ENCODE assay signal across 15 cellular contexts in the genomic region with DNA sequence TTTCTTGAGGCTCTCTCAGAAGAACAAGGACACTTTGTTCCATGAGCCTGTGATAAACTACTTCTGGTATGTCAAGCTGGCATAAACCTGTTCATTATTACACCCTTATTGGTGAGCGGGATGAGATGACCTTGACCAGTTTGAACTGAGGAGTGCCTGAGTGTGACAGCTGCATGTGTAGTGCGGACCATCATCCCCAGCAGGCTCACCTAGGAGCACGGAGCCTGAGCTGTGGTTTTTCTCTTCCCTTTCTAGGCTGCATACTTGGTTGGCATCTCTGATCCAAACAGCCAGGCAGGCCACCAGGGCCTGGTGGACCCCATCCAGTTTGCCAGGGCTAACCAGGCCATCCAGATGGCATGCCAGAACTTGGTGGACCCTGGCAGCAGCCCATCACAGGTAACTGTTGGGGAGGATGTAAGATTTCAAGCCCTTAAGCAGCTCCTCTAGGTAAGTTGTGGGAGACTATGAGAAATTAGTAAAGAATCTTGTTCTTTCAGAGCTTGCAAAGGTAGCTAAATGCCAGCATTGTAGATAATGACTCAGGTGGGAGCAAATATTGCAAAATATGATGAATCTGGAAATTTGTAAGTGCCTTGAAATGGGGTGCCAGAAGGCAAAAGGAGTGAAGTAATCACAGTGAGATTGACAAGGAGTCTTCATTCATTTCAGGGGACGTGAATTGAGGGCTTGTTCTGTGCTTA.
DNase-seq lines count a peak whose midpoint lies in the region; ATAC-seq, FAIRE-seq and TF ChIP-seq lines count a peak whose summit lies in the region.
"Had no signal": no experiment of that assay in that cellular context is flagged by ENCODE, and none has a peak within 500 bp of the region (broad histone marks: within the 10 kb centered on the region; RNA-seq: fewer than 3 reads in every experiment).

No MANE protein-coding gene starts in this region.

- peaks cover 39% of the 10 kb centered on the region for H3K4me1 Mint-ChIP-seq in astrocyte (ENCODE audit: low read depth, unreplicated experiment)

- H3K9me2 ChIP-seq in SK-N-SH, result no peaks in the 10 kb centered on the region
- no peaks in the 10 kb centered on the region for H3K9me2 ChIP-seq in Karpas-422 (replicated peaks; ENCODE audit: insufficient read depth, low read length)

- no peak overlapping the region for H4K8ac ChIP-seq in mesenchymal stem cell (ENCODE audit: low read length)

- no peak overlapping the region for H3K4me3 Mint-ChIP-seq in astrocyte (ENCODE audit: unreplicated experiment)
- H3K4me3 Mint-ChIP-seq: IgD-negative memory B cell had no signal

- no peaks in the 10 kb centered on the region for H4K20me1 ChIP-seq in SK-N-SH (ENCODE audit: insufficient read depth)
- no peaks in the 10 kb centered on the region for H4K20me1 ChIP-seq in astrocyte (ENCODE audit: insufficient read depth, low read length)
- H4K20me1 ChIP-seq in Karpas-422 (ENCODE audit: insufficient read depth, low read depth, low read length), result no peaks in the 10 kb centered on the region

- no peak for TF ChIP-seq CTCF in SK-N-SH (IDR thresholded peaks at IDR 0.05)
- TF ChIP-seq CTCF in astrocyte (IDR thresholded peaks at IDR 0.05; ENCODE audit: insufficient read depth, low read depth, low read length), result no peak

- ATAC-seq in SK-N-SH treated with all-trans-retinoic acid at 6 μM for 48 hours (no peak), HG03521 (IDR thresholded peaks at IDR 0.05; ENCODE audit: unreplicated experiment) (no peak)

- peaks cover 37% of the 10 kb centered on the region for H3F3A ChIP-seq in SK-N-SH (replicated peaks; ENCODE audit: insufficient read depth)

- H3K27me3 Mint-ChIP-seq in astrocyte (ENCODE audit: low read depth, unreplicated experiment), result no peaks in the 10 kb centered on the region

- no peak for TF ChIP-seq EP300 in SK-N-SH (IDR thresholded peaks at IDR 0.05; ENCODE audit: borderline replicate concordance in 1 of 2, low read depth in 1 of 2, low read length in 1 of 2)

- H2BK15ac ChIP-seq in mesenchymal stem cell (ENCODE audit: low read depth, poor library complexity, severe bottlenecking), result no peak overlapping the region

- DNase-seq in SK-N-SH (no peak), astrocyte (ENCODE audit: low read depth) (no peak), mesenchymal stem cell (no peak), urothelium cell line (ENCODE audit: low spot score) (no peak), Karpas-422 (no peak), GM19240 (ENCODE audit: insufficient read length, low spot score) (no peak)
- DNase-seq: H7, NCI-H1694, NCI-H2107, NCI-H526 had no signal

- H2AFZ ChIP-seq in SK-N-SH (ENCODE audit: low read depth), result no peak overlapping the region
- H2AFZ ChIP-seq in astrocyte (ENCODE audit: low read depth, low read length), result no peak overlapping the region
- H2AFZ ChIP-seq in mesenchymal stem cell (ENCODE audit: low read depth, low read length), result no peak overlapping the region
- no peak overlapping the region for H2AFZ ChIP-seq in Karpas-422 (ENCODE audit: low read length)

- peaks cover 10% of the 10 kb centered on the region for H3K36me3 Mint-ChIP-seq in astrocyte (ENCODE audit: low read depth, unreplicated experiment)

- H3K4ac ChIP-seq in mesenchymal stem cell (ENCODE audit: low read depth in 1 of 2, low read length in 2 of 2), result no peak overlapping the region

- H2AK5ac ChIP-seq in mesenchymal stem cell (ENCODE audit: low read length, severe bottlenecking), result peak overlapping the region; percentile 85

- no peak overlapping the region for H2BK5ac ChIP-seq in mesenchymal stem cell (ENCODE audit: low read depth, low read length, poor library complexity, severe bottlenecking)

- no peaks in the 10 kb centered on the region for H3K79me1 ChIP-seq in mesenchymal stem cell (replicated peaks; ENCODE audit: low read length, poor library complexity, severe bottlenecking)

- no peak for TF ChIP-seq RAD21 in SK-N-SH (IDR thresholded peaks at IDR 0.05; ENCODE audit: low read length)

- WGBS in SK-N-SH (ENCODE audit: low lambda C conversion rate), result 98% methylated on average over 4 of the region's 4 CpGs
- 95% methylated on average over 4 of the region's 4 CpGs for WGBS in mesenchymal stem cell

- H4K91ac ChIP-seq in mesenchymal stem cell (ENCODE audit: low read length), result no peak overlapping the region

- H3K4me2 ChIP-seq in SK-N-SH, result no peak overlapping the region
- H3K4me2 ChIP-seq in astrocyte (ENCODE audit: low read length), result peak overlapping the region; percentile 11
- H3K4me2 ChIP-seq in mesenchymal stem cell (ENCODE audit: low read length, poor library complexity, severe bottlenecking), result no peak overlapping the region
- no peak overlapping the region for H3K4me2 ChIP-seq in Karpas-422 (ENCODE audit: low read depth, low read length, poor library complexity, severe bottlenecking)

- H3K14ac ChIP-seq in mesenchymal stem cell (ENCODE audit: low read length in 2 of 2), result no peak overlapping the region

- H3K27me3 ChIP-seq in SK-N-SH (ENCODE audit: insufficient read depth), result no peaks in the 10 kb centered on the region
- no peaks in the 10 kb centered on the region for H3K27me3 ChIP-seq in astrocyte (ENCODE audit: insufficient read depth, low read length)
- H3K27me3 ChIP-seq in mesenchymal stem cell (ENCODE audit: control insufficient read depth in 1 of 2, insufficient read depth in 1 of 2, low read length in 2 of 2), result no peaks in the 10 kb centered on the region
- no peaks in the 10 kb centered on the region for H3K27me3 ChIP-seq in Karpas-422 (ENCODE audit: low read length)

- H3K4me3 ChIP-seq in SK-N-SH (ENCODE audit: low read depth in 2 of 2, low read length in 1 of 2) (no peak overlapping the region), astrocyte (ENCODE audit: insufficient read depth, low read depth, low read length) (no peak overlapping the region), mesenchymal stem cell (ENCODE audit: insufficient read depth in 1 of 2, low read depth in 1 of 2, low read length in 2 of 2) (no peak overlapping the region), Karpas-422 (ENCODE audit: low read length) (no peak overlapping the region)

- H2BK120ac ChIP-seq in mesenchymal stem cell (ENCODE audit: low read depth, low read length), result no peak overlapping the region

- peak overlapping the region; percentile 38; the same call in 1 of the 2 replicates for H3K9ac ChIP-seq in SK-N-SH
- no peak overlapping the region for H3K9ac ChIP-seq in astrocyte (ENCODE audit: low read length)
- no peak overlapping the region for H3K9ac ChIP-seq in mesenchymal stem cell (ENCODE audit: low read length)
- H3K9ac ChIP-seq in Karpas-422 (ENCODE audit: low read length), result no peak overlapping the region

- peak overlapping the region in 1 of 2 experiments; percentile 81; a peak in 2 of 4 replicates for H3K27ac ChIP-seq in SK-N-SH (ENCODE audit: low read depth in 2 of 2, low read length in 1 of 2)
- no peak overlapping the region for H3K27ac ChIP-seq in astrocyte (ENCODE audit: low read depth, low read length)
- H3K27ac ChIP-seq in mesenchymal stem cell (ENCODE audit: low read length, poor library complexity, severe bottlenecking), result peak overlapping the region; percentile 8
- H3K27ac ChIP-seq in Karpas-422 (ENCODE audit: low read length), result no peak overlapping the region
- H3K27ac ChIP-seq: 22Rv1, C4-2B had no signal

- H3K9me3 ChIP-seq in SK-N-SH (no peaks in the 10 kb centered on the region), astrocyte (ENCODE audit: insufficient read depth, low read depth, low read length) (no peaks in the 10 kb centered on the region), mesenchymal stem cell (ENCODE audit: control insufficient read depth, low read length) (no peaks in the 10 kb centered on the region), Karpas-422 (ENCODE audit: low read length) (no peaks in the 10 kb centered on the region)

- POLR2A ChIA-PET in SK-N-SH (lab: Yijun Ruan, JAX), result no interaction called here

- H3K36me3 ChIP-seq in SK-N-SH (replicated peaks in 1 of 2; ENCODE audit: control insufficient read depth in 1 of 2, insufficient read depth in 2 of 2, low read length in 1 of 2) (peaks cover 38 to 75% of the 10 kb centered on the region in 2 experiments), astrocyte (ENCODE audit: insufficient read depth, low read length) (peaks cover 2% of the 10 kb centered on the region), mesenchymal stem cell (ENCODE audit: control insufficient read depth in 1 of 2, insufficient read depth in 2 of 2, low read depth in 1 of 2, low read length in 2 of 2) (peaks cover 17 to 69% of the 10 kb centered on the region in 2 experiments), Karpas-422 (ENCODE audit: insufficient read depth, low read length) (no peaks in the 10 kb centered on the region)

- peaks cover 16% of the 10 kb centered on the region; the same call in 1 of the 2 replicates for H3K79me2 ChIP-seq in SK-N-SH (ENCODE audit: insufficient read depth)
- H3K79me2 ChIP-seq in astrocyte (ENCODE audit: insufficient read depth, low read length), result no peaks in the 10 kb centered on the region
- H3K79me2 ChIP-seq in Karpas-422 (ENCODE audit: low read length), result no peaks in the 10 kb centered on the region

- no peaks in the 10 kb centered on the region for H3K9me3 Mint-ChIP-seq in astrocyte (ENCODE audit: unreplicated experiment)

- H3K27ac Mint-ChIP-seq in astrocyte (ENCODE audit: unreplicated experiment), result no peak overlapping the region
- H3K27ac Mint-ChIP-seq: IgD-negative memory B cell had no signal

- no peak for FAIRE-seq in astrocyte (lab: Jason Lieb, UNC)
- FAIRE-seq in urothelium cell line (lab: Jason Lieb, UNC), result peak; percentile 88

- H3K4me1 ChIP-seq in SK-N-SH (ENCODE audit: control insufficient read depth in 1 of 2, insufficient read depth in 2 of 2, low read depth in 1 of 2, low read length in 1 of 2) (peaks cover 17 to 42% of the 10 kb centered on the region in 2 experiments), astrocyte (ENCODE audit: insufficient read depth, low read length) (peaks cover 33% of the 10 kb centered on the region), mesenchymal stem cell (ENCODE audit: control insufficient read depth, insufficient read depth, low read depth, low read length) (peaks cover 21% of the 10 kb centered on the region), Karpas-422 (ENCODE audit: low read length) (no peaks in the 10 kb centered on the region)

- no peak overlapping the region for H3K23ac ChIP-seq in mesenchymal stem cell (ENCODE audit: low read length in 2 of 2)

- CTCF ChIA-PET in SK-N-SH (lab: Yijun Ruan, JAX), result interaction anchor here (1.0 to 8.0 kb wide), 3 partner anchors 9 to 341 kb away, joined by 3 to 89 read pairs (median 5); no protein-coding TSS in a partner anchor

- H2BK12ac ChIP-seq in mesenchymal stem cell (ENCODE audit: low read length in 2 of 2), result no peak overlapping the region

- no peak overlapping the region for H3K18ac ChIP-seq in mesenchymal stem cell (ENCODE audit: low read depth in 1 of 2, low read length in 2 of 2)

TF ChIP-seq in SK-N-SH, 30 proteins besides CTCF, POLR2A, EP300 and RAD21 (continues in another document):
- TF ChIP-seq JUND (IDR thresholded peaks at IDR 0.05) (no peak), GABPA (IDR thresholded peaks at IDR 0.05; ENCODE audit: low read depth) (no peak)
